ENCODE assay signal across 8 cellular contexts in the genomic region with DNA sequence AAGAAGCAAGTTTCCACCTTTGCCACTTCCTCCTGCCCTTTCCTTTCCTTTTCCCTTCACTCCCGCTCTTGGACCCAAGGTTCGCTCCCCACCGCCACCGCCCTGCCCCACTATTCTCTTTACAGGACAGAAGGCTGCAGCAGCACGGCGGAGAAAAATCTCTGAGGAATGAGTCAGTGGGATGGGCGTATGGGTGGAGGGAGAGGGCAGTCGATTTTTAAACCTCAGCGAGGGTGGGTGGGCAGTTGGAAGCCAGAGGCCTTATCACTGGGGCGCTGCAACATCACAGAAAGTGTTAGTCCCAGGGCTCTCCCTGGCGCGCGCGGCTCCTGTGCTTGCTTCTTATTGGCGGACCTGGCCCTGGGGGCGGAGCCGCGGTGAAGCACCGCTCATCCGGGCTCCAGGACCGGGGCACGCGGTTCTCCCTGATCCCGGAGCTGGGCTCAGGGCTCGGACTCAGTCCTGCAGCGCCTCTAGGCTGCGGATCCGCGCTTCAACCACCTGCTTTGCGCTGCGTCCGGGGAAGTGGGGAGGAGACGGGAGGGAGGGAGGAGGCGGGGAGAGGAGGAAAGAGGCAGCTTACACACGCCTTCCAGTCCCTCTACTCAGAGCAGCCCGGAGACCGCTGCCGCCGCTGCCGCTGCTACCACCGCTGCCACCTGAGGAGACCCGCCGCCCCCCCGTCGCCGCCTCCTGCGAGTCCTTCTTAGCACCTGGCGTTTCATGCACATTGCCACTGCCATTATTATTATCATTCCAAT. TPM values are rescaled to one million over a fixed set of nuclear protein-coding genes. Genes with fewer than 3 reads are reported as not detected.
A peak's percentile ranks its signal among the peaks of the same experiment; 100 is the strongest.
DNase-seq lines count a peak whose midpoint lies in the region; ATAC-seq and TF ChIP-seq lines count a peak whose summit lies in the region.

ALCAM (plus strand) TSS at position 608 of the 761 bp plus-strand sequence.

- under 1% methylated on average over 48 of the region's 48 CpGs for WGBS in right cardiac atrium

- DNase-seq in NCI-H146 (lab: John Stamatoyannopoulos, UW) (peak; percentile 100), T-helper 17 cell (peak; percentile 62 to 77 (median 76)), anterior cingulate cortex (lab: John Stamatoyannopoulos, UW) (peak; percentile 68 to 99 (median 96)), right cardiac atrium (peak; percentile 93 to 96 (median 96)), pulmonary artery endothelial cell (ENCODE audit: low read depth, low spot score) (peak; percentile 97), vagina (ENCODE audit: extremely low spot score in 2 of 2) (peak in 1 of 2 donors; percentile 96)

- no peaks in the 10 kb centered on the region for H3K4me1 ChIP-seq in right cardiac atrium (ENCODE audit: control insufficient read depth, insufficient read depth, low read length)
- peaks cover 39% of the 10 kb centered on the region for H3K4me1 ChIP-seq in vagina

- no peaks in the 10 kb centered on the region for H3K36me3 ChIP-seq in vagina

- H3K27ac ChIP-seq in right cardiac atrium (ENCODE audit: low read length) (peak within 1 kb of the TSS; percentile 20), vagina (peak within 1 kb of the TSS; percentile 60)

- peak in 2 of 3 experiments; percentile 40 to 51 for TF ChIP-seq CTCF in vagina (IDR thresholded peaks at IDR 0.05)

- intact Hi-C loops in right cardiac atrium (cut with DNase I), result loop anchor here in 1 of 4 donors (10.0 kb wide), 1 partner anchor 158 kb away; no protein-coding TSS in a partner anchor
- intact Hi-C loops in vagina (cut with DNase I), result no loop called here

- ATAC-seq in GM18499 (IDR thresholded peaks at IDR 0.05; ENCODE audit: insufficient read depth, unreplicated experiment), result peak; percentile 36
- ATAC-seq in HG02884 (IDR thresholded peaks at IDR 0.05; ENCODE audit: unreplicated experiment), result peak; percentile 40
- peak; percentile 65 for ATAC-seq in T-helper 17 cell
- ATAC-seq in right cardiac atrium, result peak; percentile 98

- H3K9me3 ChIP-seq in T-helper 17 cell (ENCODE audit: control insufficient read depth, low read length, poor library complexity, severe bottlenecking) (no peaks in the 10 kb centered on the region), right cardiac atrium (ENCODE audit: control insufficient read depth, low read length) (no peaks in the 10 kb centered on the region), vagina (no peaks in the 10 kb centered on the region)

- no peaks in the 10 kb centered on the region for H3K36me3 Mint-ChIP-seq in T-helper 17 cell (ENCODE audit: low read depth)

- H3K27me3 ChIP-seq in right cardiac atrium (ENCODE audit: control insufficient read depth, insufficient read depth), result no peaks in the 10 kb centered on the region
- H3K27me3 ChIP-seq in vagina, result no peaks in the 10 kb centered on the region

- H3K4me1 Mint-ChIP-seq in T-helper 17 cell, result peaks cover 27% of the 10 kb centered on the region

- H3K4me3 ChIP-seq in right cardiac atrium (ENCODE audit: low read length), result peak within 1 kb of the TSS; percentile 51
- peak within 1 kb of the TSS; percentile 63 to 68 for H3K4me3 ChIP-seq in vagina

- peak within 1 kb of the TSS; percentile 100 for H3K27ac Mint-ChIP-seq in T-helper 17 cell

- peaks cover 22% of the 10 kb centered on the region for H3K27me3 Mint-ChIP-seq in T-helper 17 cell

- H3K4me3 Mint-ChIP-seq in T-helper 17 cell, result peak within 1 kb of the TSS; percentile 98

- peak in 1 of 2 donors; percentile 34 for TF ChIP-seq POLR2A in vagina (IDR thresholded peaks at IDR 0.05)

RNA-seq across cellular contexts. Expression of gene ALCAM, which starts in this region (rescaled TPM):
- 1 to 10 TPM; 8.4 TPM for total RNA-seq in T-helper 17 cell
- 10 to 100 TPM; 14.4 to 50.9 (median 18.4) TPM for total RNA-seq in right cardiac atrium
- 5.3 TPM for polyA plus RNA-seq in right cardiac atrium
- total RNA-seq in pulmonary artery endothelial cell, result 88.3 and 129 TPM in 2 replicates
- 15.2 TPM for total RNA-seq in vagina

Comparison
In these comparisons a context has a peak if more than half of its experiments do, and no peak if none do; other contexts are left out.
1. ATAC-seq: peak in every context shown above with its lines; median percentile 98 in right cardiac atrium; 65 in T-helper 17 cell; 40 in HG02884; 36 in GM18499.